Comparison of ENCODE assay signal across 1 cellular context in genomic region chr1:109090415-109091195, GRCh38.
TF ChIP-seq lines count a peak whose summit lies in the region.

TMEM167B (plus strand) TSS chr1:109090764; CDS start chr1:109090873, 109 bp downstream.

TF ChIP-seq in GM12878, 131 proteins besides CTCF, POLR2A, EP300 and RAD21 (continued from another document):
- TF ChIP-seq, protein P1, sequence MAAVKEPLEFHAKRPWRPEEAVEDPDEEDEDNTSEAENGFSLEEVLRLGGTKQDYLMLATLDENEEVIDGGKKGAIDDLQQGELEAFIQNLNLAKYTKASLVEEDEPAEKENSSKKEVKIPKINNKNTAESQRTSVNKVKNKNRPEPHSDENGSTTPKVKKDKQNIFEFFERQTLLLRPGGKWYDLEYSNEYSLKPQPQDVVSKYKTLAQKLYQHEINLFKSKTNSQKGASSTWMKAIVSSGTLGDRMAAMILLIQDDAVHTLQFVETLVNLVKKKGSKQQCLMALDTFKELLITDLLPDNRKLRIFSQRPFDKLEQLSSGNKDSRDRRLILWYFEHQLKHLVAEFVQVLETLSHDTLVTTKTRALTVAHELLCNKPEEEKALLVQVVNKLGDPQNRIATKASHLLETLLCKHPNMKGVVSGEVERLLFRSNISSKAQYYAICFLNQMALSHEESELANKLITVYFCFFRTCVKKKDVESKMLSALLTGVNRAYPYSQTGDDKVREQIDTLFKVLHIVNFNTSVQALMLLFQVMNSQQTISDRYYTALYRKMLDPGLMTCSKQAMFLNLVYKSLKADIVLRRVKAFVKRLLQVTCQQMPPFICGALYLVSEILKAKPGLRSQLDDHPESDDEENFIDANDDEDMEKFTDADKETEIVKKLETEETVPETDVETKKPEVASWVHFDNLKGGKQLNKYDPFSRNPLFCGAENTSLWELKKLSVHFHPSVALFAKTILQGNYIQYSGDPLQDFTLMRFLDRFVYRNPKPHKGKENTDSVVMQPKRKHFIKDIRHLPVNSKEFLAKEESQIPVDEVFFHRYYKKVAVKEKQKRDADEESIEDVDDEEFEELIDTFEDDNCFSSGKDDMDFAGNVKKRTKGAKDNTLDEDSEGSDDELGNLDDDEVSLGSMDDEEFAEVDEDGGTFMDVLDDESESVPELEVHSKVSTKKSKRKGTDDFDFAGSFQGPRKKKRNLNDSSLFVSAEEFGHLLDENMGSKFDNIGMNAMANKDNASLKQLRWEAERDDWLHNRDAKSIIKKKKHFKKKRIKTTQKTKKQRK (IDR thresholded peaks at IDR 0.05; ENCODE audit: low read depth, low read length) = peak; percentile 78
- TF ChIP-seq WRNIP1 (IDR thresholded peaks at IDR 0.05; ENCODE audit: borderline replicate concordance, low read depth, low read length) (no peak), SRF (IDR thresholded peaks at IDR 0.05; ENCODE audit: low read depth in 2 of 2, low read length in 2 of 2) (peak; percentile 98 to 100)
TF ChIP-seq in GM12878: peak in this region for 73.
